Comparison of ENCODE assay signal across 17 cellular contexts in the genomic region with DNA sequence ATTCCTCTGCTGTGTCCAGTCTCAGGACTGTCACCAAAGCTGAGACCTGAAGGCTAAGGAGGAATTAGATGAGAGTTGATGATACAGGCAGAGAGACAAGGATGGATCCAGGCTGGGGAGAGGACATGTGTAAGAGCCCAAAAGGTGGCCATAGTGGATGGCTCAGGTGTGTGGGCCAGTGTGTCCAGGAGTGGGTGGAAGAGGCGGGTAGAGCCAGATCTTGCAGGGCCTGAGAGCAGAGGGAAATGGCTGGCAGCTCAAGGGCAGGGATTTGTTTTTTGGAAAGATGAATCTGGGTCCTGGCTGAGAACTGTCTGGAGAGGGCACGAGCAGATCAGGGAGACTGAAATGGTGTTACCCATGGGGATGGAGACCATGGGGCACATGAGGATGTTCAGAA. TPM values are rescaled to one million over a fixed set of nuclear protein-coding genes. Genes with fewer than 3 reads are reported as not detected.
DNase-seq lines count a peak whose midpoint lies in the region; ATAC-seq, FAIRE-seq and TF ChIP-seq lines count a peak whose summit lies in the region.
"Had no signal": no experiment of that assay in that cellular context is flagged by ENCODE, and none has a peak within 500 bp of the region (broad histone marks: within the 10 kb centered on the region; RNA-seq: fewer than 3 reads in every experiment).

No MANE protein-coding gene starts in this region.

- no peak for TF ChIP-seq EP300 in H1 (IDR thresholded peaks at IDR 0.05; ENCODE audit: borderline replicate concordance in 1 of 2, low read depth in 2 of 2, low read length in 2 of 2)

- TF ChIP-seq CTCF in IMR-90 (conservative IDR thresholded peaks at IDR 0.05; ENCODE audit: low read depth, low read length) (no peak), H1 (IDR thresholded peaks at IDR 0.05; ENCODE audit: control extremely low read depth in 1 of 3, insufficient read depth in 1 of 3, low read depth in 1 of 3, low read length in 3 of 3) (no peak)

- WGBS in IMR-90 (ENCODE audit: extremely low coverage in 2 of 2, insufficient read length in 1 of 2), 2 experiments: 89% methylated on average over 1 of the region's 2 CpGs; no CpG with 5 or more reads in 1 of the 2 experiments
- 72% methylated on average over 2 of the region's 2 CpGs; no CpG with 5 or more reads in 1 of the 2 experiments for WGBS in H1 (ENCODE audit: extremely low coverage in 1 of 2, insufficient coverage in 1 of 2, insufficient read length in 1 of 2, insufficient replicate concordance in 2 of 2, low coverage in 1 of 2, low lambda C conversion rate in 2 of 2, missing lambda C conversion rate in 1 of 2), 2 experiments
- no CpG with 5 or more reads among the region's 2 CpGs for WGBS in trophoblast cell (ENCODE audit: extremely low coverage, insufficient coverage, insufficient read length)

- peak overlapping the region; percentile 24; the same call in 1 of the 2 replicates for H2AK5ac ChIP-seq in IMR-90 (ENCODE audit: low read depth, low read length)
- peak overlapping the region; percentile 12; the same call in 1 of the 2 replicates for H2AK5ac ChIP-seq in H1 (ENCODE audit: low read depth, low read length)
- no peak overlapping the region for H2AK5ac ChIP-seq in trophoblast cell (ENCODE audit: low read length)

- H3K79me1 ChIP-seq in IMR-90 (ENCODE audit: low read depth in 1 of 2, low read length in 2 of 2) (no peaks in the 10 kb centered on the region), H1 (ENCODE audit: low read depth, low read length) (no peaks in the 10 kb centered on the region), trophoblast cell (ENCODE audit: low read length) (no peaks in the 10 kb centered on the region)

- no peak overlapping the region for H3K18ac ChIP-seq in IMR-90 (ENCODE audit: low read depth, low read length)
- H3K18ac ChIP-seq in H1 (ENCODE audit: extremely low read depth, low read length): 0 out of 2 replicates have a peak overlapping the region, but pooled peaks have one; percentile 4
- no peak overlapping the region for H3K18ac ChIP-seq in trophoblast cell (ENCODE audit: low read length)

- dilution Hi-C loops in IMR-90 (cut with HindIII; ENCODE audit: low sequenced_read_pairs, unreplicated experiment): no loop called here

- intact Hi-C loops in activated CD4-positive, alpha-beta memory T cell treated with anti-CD3 and anti-CD28 coated beads for 36 hours (cut with micrococcal nuclease): no loop called here
- intact Hi-C loops in IMR-90 (cut with micrococcal nuclease): no loop called here

- ATAC-seq in IMR-90 (ENCODE audit: low read depth): no peak
- ATAC-seq in stimulated activated effector memory CD8-positive, alpha-beta T cell treated with anti-CD3 and anti-CD28 coated beads, Interleukin-12 subunit alpha, Interleukin-12 subunit beta, amount 100 ng/mL, for 72 hours: no peak
- no peak for ATAC-seq in HG03460 (IDR thresholded peaks at IDR 0.05; ENCODE audit: unreplicated experiment)

- peaks cover 3% of the 10 kb centered on the region; the same call in 1 of the 2 replicates for H3K4me1 ChIP-seq in IMR-90 (ENCODE audit: control insufficient read depth, insufficient read depth, low read length)
- H3K4me1 ChIP-seq in H1 (replicated peaks in 1 of 4; ENCODE audit: control insufficient read depth in 3 of 4, insufficient read depth in 4 of 4, low read length in 3 of 4): no peaks in the 10 kb centered on the region; a peak in 3 of 7 replicates
- no peaks in the 10 kb centered on the region for H3K4me1 ChIP-seq in trophoblast cell (ENCODE audit: control insufficient read depth in 1 of 2, insufficient read depth in 2 of 2, low read length in 2 of 2)

- no peaks in the 10 kb centered on the region for H3K36me3 Mint-ChIP-seq in activated CD4-positive, alpha-beta memory T cell treated with anti-CD3 and anti-CD28 coated beads, Interleukin-2, amount 10 ng/mL, durations not matched to agents 7 days and 5 days (ENCODE audit: low read depth)
- H3K36me3 Mint-ChIP-seq in activated CD4-positive, alpha-beta memory T cell treated with anti-CD3 and anti-CD28 coated beads for 36 hours: no peaks in the 10 kb centered on the region
- no peaks in the 10 kb centered on the region for H3K36me3 Mint-ChIP-seq in stimulated activated effector memory CD8-positive, alpha-beta T cell treated with anti-CD3 and anti-CD28 coated beads, Interleukin-12 subunit alpha, Interleukin-12 subunit beta, amount 100 ng/mL, for 72 hours

- H3K9me3 ChIP-seq in IMR-90 (ENCODE audit: control insufficient read depth, insufficient read depth, low read length) (no peaks in the 10 kb centered on the region), H1 (ENCODE audit: insufficient read depth in 2 of 2, low read depth in 1 of 2, low read length in 1 of 2) (no peaks in the 10 kb centered on the region), trophoblast cell (ENCODE audit: insufficient read depth, low read depth, low read length) (no peaks in the 10 kb centered on the region)
- H3K9me3 ChIP-seq: MG63 had no signal

- no peak for TF ChIP-seq POLR2A in IMR-90 (IDR thresholded peaks at IDR 0.05; ENCODE audit: low read depth, low read length)
- no peak for TF ChIP-seq POLR2A in H1 (IDR thresholded peaks at IDR 0.05; ENCODE audit: control extremely low read depth in 1 of 2, low read depth in 2 of 2, low read length in 2 of 2)

- no peak overlapping the region for H2AK9ac ChIP-seq in IMR-90 (replicated peaks; ENCODE audit: low read depth, low read length, poor library complexity)

- H3K36me3 ChIP-seq in IMR-90 (ENCODE audit: control insufficient read depth, insufficient read depth, low read length) (no peaks in the 10 kb centered on the region), H1 (ENCODE audit: control insufficient read depth in 2 of 4, insufficient read depth in 4 of 4, low read length in 3 of 4) (no peaks in the 10 kb centered on the region), trophoblast cell (ENCODE audit: control insufficient read depth in 1 of 2, insufficient read depth in 2 of 2, low read length in 2 of 2) (no peaks in the 10 kb centered on the region)
- H3K36me3 ChIP-seq: MG63 had no signal

- no peak overlapping the region for H4K12ac ChIP-seq in trophoblast cell (ENCODE audit: low read depth, low read length)

- no peak overlapping the region for H3K9ac ChIP-seq in IMR-90 (ENCODE audit: low read depth, low read length)
- no peak overlapping the region for H3K9ac ChIP-seq in H1 (replicated peaks in 1 of 4; ENCODE audit: extremely low read depth in 1 of 4, low read depth in 3 of 4, low read length in 3 of 4)
- H3K9ac ChIP-seq in trophoblast cell (ENCODE audit: low read length): no peak overlapping the region

- H3K79me2 ChIP-seq in H1 (ENCODE audit: control insufficient read depth in 1 of 2, insufficient read depth in 2 of 2, low read length in 2 of 2) (no peaks in the 10 kb centered on the region), trophoblast cell (ENCODE audit: control insufficient read depth, insufficient read depth, low read length, poor library complexity) (no peaks in the 10 kb centered on the region)

- H3K27me3 ChIP-seq in IMR-90 (ENCODE audit: control insufficient read depth, insufficient read depth, low read length) (no peaks in the 10 kb centered on the region), H1 (replicated peaks in 1 of 4; ENCODE audit: control insufficient read depth in 3 of 4, extremely low read depth in 1 of 4, insufficient read depth in 3 of 4, low read length in 3 of 4) (peaks cover 0 to 18% (median 9%) of the 10 kb centered on the region in 4 experiments; a peak in 5 of 7 replicates), trophoblast cell (ENCODE audit: insufficient read depth, low read length) (no peaks in the 10 kb centered on the region)
- H3K27me3 ChIP-seq: MG63 had no signal

- H3K27ac ChIP-seq in IMR-90 (ENCODE audit: insufficient read depth, low read length) (no peak overlapping the region), H1 (ENCODE audit: low read depth, low read length) (no peak overlapping the region), trophoblast cell (ENCODE audit: low read depth, low read length) (no peak overlapping the region)
- H3K27ac ChIP-seq: C4-2B, HL-60, RWPE1 had no signal

- H3K27ac Mint-ChIP-seq in activated CD4-positive, alpha-beta memory T cell treated with anti-CD3 and anti-CD28 coated beads, Interleukin-2, amount 10 ng/mL, durations not matched to agents 7 days and 5 days: no peak overlapping the region
- no peak overlapping the region for H3K27ac Mint-ChIP-seq in activated CD4-positive, alpha-beta memory T cell treated with anti-CD3 and anti-CD28 coated beads for 36 hours
- H3K27ac Mint-ChIP-seq in stimulated activated effector memory CD8-positive, alpha-beta T cell treated with anti-CD3 and anti-CD28 coated beads, Interleukin-12 subunit alpha, Interleukin-12 subunit beta, amount 100 ng/mL, for 72 hours: peak overlapping the region; percentile 89

- H4K8ac ChIP-seq in IMR-90 (ENCODE audit: low read depth in 2 of 2, low read length in 2 of 2): no peak overlapping the region
- H4K8ac ChIP-seq in H1 (ENCODE audit: extremely low read depth, insufficient read depth, low read length): no peak overlapping the region
- no peak overlapping the region for H4K8ac ChIP-seq in trophoblast cell (ENCODE audit: low read depth, low read length)

- H3K4ac ChIP-seq in IMR-90 (ENCODE audit: low read depth, low read length) (0 out of 2 replicates have a peak overlapping the region, but pooled peaks have one; percentile 13), H1 (replicated peaks; ENCODE audit: insufficient read length, low read depth, low read length) (no peak overlapping the region), trophoblast cell (ENCODE audit: low read depth, low read length) (no peak overlapping the region)

- H3K4me1 Mint-ChIP-seq in activated CD4-positive, alpha-beta memory T cell treated with anti-CD3 and anti-CD28 coated beads, Interleukin-2, amount 10 ng/mL, durations not matched to agents 7 days and 5 days: no peaks in the 10 kb centered on the region
- H3K4me1 Mint-ChIP-seq in activated CD4-positive, alpha-beta memory T cell treated with anti-CD3 and anti-CD28 coated beads for 36 hours (ENCODE audit: low read depth): no peaks in the 10 kb centered on the region
- H3K4me1 Mint-ChIP-seq in stimulated activated effector memory CD8-positive, alpha-beta T cell treated with anti-CD3 and anti-CD28 coated beads, Interleukin-12 subunit alpha, Interleukin-12 subunit beta, amount 100 ng/mL, for 72 hours: peaks cover 6% of the 10 kb centered on the region

- H2BK12ac ChIP-seq in H1 (ENCODE audit: low read depth, low read length): peak overlapping the region; percentile 89; the same call in 1 of the 2 replicates
- no peak overlapping the region for H2BK12ac ChIP-seq in trophoblast cell (ENCODE audit: low read length)

- no peak overlapping the region for H2BK5ac ChIP-seq in IMR-90 (ENCODE audit: low read depth, low read length, poor library complexity, severe bottlenecking)
- 0 out of 2 replicates have a peak overlapping the region, but pooled peaks have one; percentile 12 for H2BK5ac ChIP-seq in H1 (ENCODE audit: low read depth, low read length)
- H2BK5ac ChIP-seq in trophoblast cell (ENCODE audit: low read depth, low read length, poor library complexity): no peak overlapping the region

- H3K23ac ChIP-seq in IMR-90 (ENCODE audit: low read depth, low read length) (no peak overlapping the region; the same call in 1 of the 2 replicates), H1 (ENCODE audit: insufficient read length) (no peak overlapping the region), trophoblast cell (ENCODE audit: low read length) (no peak overlapping the region)

- POLR2A ChIA-PET in activated CD4-positive, alpha-beta memory T cell treated with anti-CD3 and anti-CD28 coated beads, Interleukin-2, amount 10 ng/mL, durations not matched to agents 7 days and 5 days (lab: Charles Lee): interaction anchor here (0.8 kb wide), 1 partner anchor 8 kb away, joined by 3 read pairs; no protein-coding TSS in a partner anchor
- POLR2A ChIA-PET in activated CD4-positive, alpha-beta memory T cell treated with anti-CD3 and anti-CD28 coated beads for 36 hours (lab: Charles Lee): no interaction called here
- POLR2A ChIA-PET in IMR-90 (lab: Charles Lee; ENCODE audit: unreplicated experiment): no interaction called here
- POLR2A ChIA-PET in H1 (lab: Charles Lee; ENCODE audit: partially characterized antibody): interaction anchor here (1.0 kb wide), 2 partner anchors 37 to 114 kb away, joined by 3 read pairs; no protein-coding TSS in a partner anchor

- no peaks in the 10 kb centered on the region for H3K27me3 Mint-ChIP-seq in activated CD4-positive, alpha-beta memory T cell treated with anti-CD3 and anti-CD28 coated beads, Interleukin-2, amount 10 ng/mL, durations not matched to agents 7 days and 5 days
- H3K27me3 Mint-ChIP-seq in activated CD4-positive, alpha-beta memory T cell treated with anti-CD3 and anti-CD28 coated beads for 36 hours: no peaks in the 10 kb centered on the region

- H4K20me1 ChIP-seq in IMR-90 (ENCODE audit: insufficient read depth, low read length): no peaks in the 10 kb centered on the region
- no peaks in the 10 kb centered on the region for H4K20me1 ChIP-seq in H1 (replicated peaks in 1 of 2; ENCODE audit: control insufficient read depth in 1 of 2, insufficient read depth in 2 of 2, low read length in 2 of 2)

- H2BK120ac ChIP-seq in IMR-90 (ENCODE audit: low read depth, low read length) (no peak overlapping the region), H1 (replicated peaks; ENCODE audit: low read depth, low read length) (no peak overlapping the region), trophoblast cell (ENCODE audit: insufficient read depth, low read length, poor library complexity) (no peak overlapping the region)

- no peak for FAIRE-seq in H1 (lab: Jason Lieb, UNC)
- FAIRE-seq: A204.1 had no signal

- H4K91ac ChIP-seq in IMR-90 (ENCODE audit: insufficient read depth, low read depth, low read length) (no peak overlapping the region), H1 (replicated peaks; ENCODE audit: insufficient read length, low read length) (peak overlapping the region; percentile 22), trophoblast cell (ENCODE audit: low read depth, low read length) (no peak overlapping the region)

- CTCF ChIA-PET in activated CD4-positive, alpha-beta memory T cell treated with anti-CD3 and anti-CD28 coated beads, Interleukin-2, amount 10 ng/mL, durations not matched to agents 7 days and 5 days (lab: Charles Lee): interaction anchor here (0.6 kb wide), 1 partner anchor 9 kb away, joined by 3 read pairs; no protein-coding TSS in a partner anchor
- CTCF ChIA-PET in activated CD4-positive, alpha-beta memory T cell treated with anti-CD3 and anti-CD28 coated beads for 36 hours (lab: Charles Lee): no interaction called here
- CTCF ChIA-PET in IMR-90 (lab: Yijun Ruan, JAX): no interaction called here
- CTCF ChIA-PET in H1 (lab: Charles Lee; ENCODE audit: partially characterized antibody): interaction anchor here (0.8 to 2.7 kb wide), 10 partner anchors 8 to 251 kb away, joined by 3 to 9 read pairs (median 4); no protein-coding TSS in a partner anchor

- no peak for TF ChIP-seq RAD21 in IMR-90 (IDR thresholded peaks at IDR 0.05; ENCODE audit: low read length)
- no peak for TF ChIP-seq RAD21 in H1 (IDR thresholded peaks at IDR 0.05 in 1 of 2, conservative IDR thresholded peaks at IDR 0.05 in 1 of 2; ENCODE audit: low read depth in 2 of 2, low read length in 2 of 2)

- no peaks in the 10 kb centered on the region for H3K23me2 ChIP-seq in H1 (ENCODE audit: low read depth, low read length)

- H3K4me3 ChIP-seq in IMR-90 (ENCODE audit: insufficient read depth, low read depth, low read length) (no peak overlapping the region), H1 (ENCODE audit: extremely low read depth in 1 of 4, insufficient read depth in 2 of 4, low read depth in 3 of 4, low read length in 4 of 4) (no peak overlapping the region), trophoblast cell (ENCODE audit: low read depth, low read length) (no peak overlapping the region)
- H3K4me3 ChIP-seq: MG63 had no signal

- H2AFZ ChIP-seq in IMR-90 (replicated peaks; ENCODE audit: low read length, poor library complexity): no peak overlapping the region
- peak overlapping the region; percentile 77; the same call in 1 of the 2 replicates for H2AFZ ChIP-seq in H1 (ENCODE audit: low read length)
- H2AFZ ChIP-seq in trophoblast cell (ENCODE audit: insufficient read depth, low read length, poor library complexity): no peak overlapping the region

- peak; percentile 7 for DNase-seq in activated CD4-positive, alpha-beta memory T cell treated with anti-CD3 and anti-CD28 coated beads, Interleukin-2, amount 10 ng/mL, durations not matched to agents 7 days and 5 days
- DNase-seq in activated CD4-positive, alpha-beta memory T cell treated with anti-CD3 and anti-CD28 coated beads for 36 hours: no peak
- no peak for DNase-seq in IMR-90
- no peak for DNase-seq in H1 (ENCODE audit: low read depth in 1 of 2, low spot score in 2 of 2)
- no peak for DNase-seq in stimulated activated effector memory CD8-positive, alpha-beta T cell treated with anti-CD3 and anti-CD28 coated beads, Interleukin-12 subunit alpha, Interleukin-12 subunit beta, amount 100 ng/mL, for 72 hours (ENCODE audit: low spot score in 2 of 2)
- no peak for DNase-seq in NAMALWA (ENCODE audit: low spot score)
- no peak for DNase-seq in trophoblast cell
- DNase-seq: COR-L47, KG1, MG63, NCI-H1105, NCI-H1694 treated with DMSO at 0.1 percent for 48 hours had no signal

- in situ Hi-C loops in IMR-90 (cut with MboI; ENCODE audit: low sequenced_read_pairs): no loop called here

- H3K56ac ChIP-seq in IMR-90 (ENCODE audit: extremely low read depth, insufficient read depth, low read length) (no peak overlapping the region), H1 (replicated peaks; ENCODE audit: insufficient read length, low read depth, low read length) (no peak overlapping the region)

- H2BK15ac ChIP-seq in IMR-90 (ENCODE audit: low read depth, low read length): no peak overlapping the region
- peak overlapping the region; percentile 32; the same call in 1 of the 2 replicates for H2BK15ac ChIP-seq in H1 (ENCODE audit: low read length)

- no peaks in the 10 kb centered on the region for H3K9me3 Mint-ChIP-seq in activated CD4-positive, alpha-beta memory T cell treated with anti-CD3 and anti-CD28 coated beads, Interleukin-2, amount 10 ng/mL, durations not matched to agents 7 days and 5 days
- no peaks in the 10 kb centered on the region for H3K9me3 Mint-ChIP-seq in activated CD4-positive, alpha-beta memory T cell treated with anti-CD3 and anti-CD28 coated beads for 36 hours
- H3K9me3 Mint-ChIP-seq in stimulated activated effector memory CD8-positive, alpha-beta T cell treated with anti-CD3 and anti-CD28 coated beads, Interleukin-12 subunit alpha, Interleukin-12 subunit beta, amount 100 ng/mL, for 72 hours: no peaks in the 10 kb centered on the region

- H2BK20ac ChIP-seq in IMR-90 (ENCODE audit: low read depth, low read length) (no peak overlapping the region), H1 (ENCODE audit: low read length) (0 out of 2 replicates have a peak overlapping the region, but pooled peaks have one; percentile 63)

- no peaks in the 10 kb centered on the region; the same call in 1 of the 2 replicates for H3K9me1 ChIP-seq in IMR-90 (ENCODE audit: insufficient read depth, low read length)

- H3K14ac ChIP-seq in IMR-90 (replicated peaks; ENCODE audit: low read depth, low read length) (no peak overlapping the region), H1 (ENCODE audit: insufficient read length) (no peak overlapping the region), trophoblast cell (ENCODE audit: low read length) (no peak overlapping the region)

- BruUV-seq in IMR-90 (replicated peaks; lab: Mats Ljungman, UMichigan): no TSS peak

- H4K5ac ChIP-seq in IMR-90 (ENCODE audit: low read depth, low read length): no peak overlapping the region
- no peak overlapping the region for H4K5ac ChIP-seq in H1 (ENCODE audit: insufficient read length, low read depth, low read length)

- H3K4me3 Mint-ChIP-seq in activated CD4-positive, alpha-beta memory T cell treated with anti-CD3 and anti-CD28 coated beads, Interleukin-2, amount 10 ng/mL, durations not matched to agents 7 days and 5 days: no peak overlapping the region
- H3K4me3 Mint-ChIP-seq in activated CD4-positive, alpha-beta memory T cell treated with anti-CD3 and anti-CD28 coated beads for 36 hours: no peak overlapping the region
- H3K4me3 Mint-ChIP-seq in stimulated activated effector memory CD8-positive, alpha-beta T cell treated with anti-CD3 and anti-CD28 coated beads, Interleukin-12 subunit alpha, Interleukin-12 subunit beta, amount 100 ng/mL, for 72 hours: no peak overlapping the region

- H3K4me2 ChIP-seq in IMR-90 (ENCODE audit: low read depth, low read length): no peak overlapping the region
- H3K4me2 ChIP-seq in H1 (ENCODE audit: insufficient read depth in 1 of 2, low read depth in 2 of 2, low read length in 2 of 2): no peak overlapping the region
- H3K4me2 ChIP-seq in trophoblast cell (ENCODE audit: low read length): no peak overlapping the region

RNA-seq across cellular contexts. Expression of a gene that starts 38.1 kb away (rescaled TPM):
- 1 to 10 TPM; 3.9 to 4.5 TPM for total RNA-seq in activated CD4-positive, alpha-beta memory T cell treated with anti-CD3 and anti-CD28 coated beads, Interleukin-2, amount 10 ng/mL, durations not matched to agents 7 days and 5 days
- total RNA-seq in activated CD4-positive, alpha-beta memory T cell treated with anti-CD3 and anti-CD28 coated beads for 36 hours: 1 to 10 TPM; 2.5 to 2.9 TPM
- 2.2 and 4.7 TPM in 2 replicates for total RNA-seq in IMR-90 (2012; rRNA removed)
- 8.0 and 8.9 TPM in 2 replicates for polyA plus RNA-seq in IMR-90 (2012; rRNA removed)
- 7.5 and 10.8 TPM in 2 replicates for polyA plus RNA-seq in IMR-90 (2012; cell fraction: cytosol; rRNA removed)
- 26.2 and 26.3 TPM in 2 replicates for polyA plus RNA-seq in IMR-90 (2012; cell fraction: nucleus; rRNA removed; ENCODE audit: low replicate concordance)
- total RNA-seq in H1 (2021; fragmentation: NEBNext Ultra II Directional; extraction: Animal tissue kit (Norgen Biotek cat#: 25700)): 0.21 and 0.22 TPM in 2 replicates
- polyA plus RNA-seq in H1 (2011; rRNA removed): 0.82 and 0.91 TPM in 2 replicates
- polyA plus RNA-seq in H1 (2011; cell fraction: cytosol; rRNA removed): 0.75 TPM
- polyA plus RNA-seq in H1 (2011; cell fraction: nucleus; rRNA removed): 1.9 TPM
- 0.29 to 0.92 TPM (median 0.46 TPM) in 4 replicates for polyA plus RNA-seq in H1 (2012, experiment 1 of 2)
- polyA plus RNA-seq in H1 (2012, experiment 2 of 2): 0.56 TPM
- polyA plus RNA-seq in H1 (2013, experiment 1 of 2): 0.51 TPM
- 0.37 TPM for polyA plus RNA-seq in H1 (2013, experiment 2 of 2)
- 0.66 and 4.2 TPM in 2 replicates for polyA minus RNA-seq in H1 (2011; rRNA and poly(A)+ RNA removed)
- polyA minus RNA-seq in H1 (2011; cell fraction: cytosol; rRNA and poly(A)+ RNA removed): 1.4 TPM
- polyA minus RNA-seq in H1 (2011; cell fraction: nucleus; rRNA and poly(A)+ RNA removed): 3.4 TPM
- 4.4 and 5.3 TPM in 2 replicates for polyA plus RNA-seq in trophoblast cell (2013)

Comparison
In these comparisons a context has a peak if more than half of its experiments do, and no peak if none do; other contexts are left out.
1. CTCF ChIA-PET loops: an anchor here in activated CD4-positive, alpha-beta memory T cell treated with anti-CD3 and anti-CD28 coated beads, Interleukin-2, amount 10 ng/mL, durations not matched to agents 7 days and 5 days (0.6 kb wide) and H1 (0.8 to 2.7 kb wide); none called in activated CD4-positive, alpha-beta memory T cell treated with anti-CD3 and anti-CD28 coated beads for 36 hours and IMR-90.
2. POLR2A ChIA-PET loops: an anchor here in activated CD4-positive, alpha-beta memory T cell treated with anti-CD3 and anti-CD28 coated beads, Interleukin-2, amount 10 ng/mL, durations not matched to agents 7 days and 5 days (0.8 kb wide) and H1 (1.0 kb wide); none called in activated CD4-positive, alpha-beta memory T cell treated with anti-CD3 and anti-CD28 coated beads for 36 hours and IMR-90.